8 cellular contexts compared by ENCODE assay signal in genomic region chr2:234950730-234951385, GRCh38. TPM values are rescaled to one million over a fixed set of nuclear protein-coding genes. Genes with fewer than 3 reads are reported as not detected.
A peak's percentile ranks its signal among the peaks of the same experiment; 100 is the strongest.
DNase-seq lines count a peak whose midpoint lies in the region; ATAC-seq and TF ChIP-seq lines count a peak whose summit lies in the region.

No MANE protein-coding gene starts in this region.

- H3K4me1 Mint-ChIP-seq in activated T-cell treated with anti-CD3 and anti-CD28 coated beads, Interleukin-2, amount 50 U/mL, for 72 hours (ENCODE audit: low read depth), result no peaks in the 10 kb centered on the region

- H3K4me3 Mint-ChIP-seq in activated T-cell treated with anti-CD3 and anti-CD28 coated beads, Interleukin-2, amount 50 U/mL, for 72 hours, result peak overlapping the region; percentile 60 to 81

- intact Hi-C loops in heart right ventricle (cut with DNase I), result loop anchor here in 6 of 10 donors (1.0 to 10.0 kb wide), 7 partner anchors 69 to 104 kb away; no protein-coding TSS in a partner anchor
- intact Hi-C loops in posterior vena cava (cut with DNase I), result no loop called here

- peaks cover 0 to 1% of the 10 kb centered on the region in 2 donors for H3K9me3 Mint-ChIP-seq in activated T-cell treated with anti-CD3 and anti-CD28 coated beads, Interleukin-2, amount 50 U/mL, for 72 hours

- peak overlapping the region in 8 of 10 donors; percentile 52 to 89 (median 76) for H3K27ac ChIP-seq in heart right ventricle

- H3K27ac Mint-ChIP-seq in activated T-cell treated with anti-CD3 and anti-CD28 coated beads, Interleukin-2, amount 50 U/mL, for 72 hours, result no peak overlapping the region

- peaks cover 0 to 42% (median 0%) of the 10 kb centered on the region in 7 donors for H3K27me3 ChIP-seq in heart right ventricle

- H3K27me3 Mint-ChIP-seq in activated T-cell treated with anti-CD3 and anti-CD28 coated beads, Interleukin-2, amount 50 U/mL, for 72 hours (ENCODE audit: low read depth), result peaks cover 79% of the 10 kb centered on the region

- H3K36me3 ChIP-seq in heart right ventricle, result no peaks in the 10 kb centered on the region

- WGBS in heart right ventricle, 2 donors, result 40 to 41% methylated on average over 35 of the region's 35 CpGs

- no peaks in the 10 kb centered on the region for H3K9me3 ChIP-seq in heart right ventricle

- peak; percentile 61 for DNase-seq in Daoy (ENCODE audit: low read depth)
- DNase-seq in activated T-cell treated with anti-CD3 and anti-CD28 coated beads, Interleukin-2, amount 50 U/mL, for 72 hours, result peak in 1 of 2 donors; percentile 1
- DNase-seq in heart right ventricle, result no peak
- peak; percentile 69 for DNase-seq in posterior vena cava (ENCODE audit: low spot score)
- DNase-seq in cerebellar cortex (ENCODE audit: low spot score), result no peak
- no peak for DNase-seq in stimulated activated CD4-positive, alpha-beta T cell treated with anti-CD3 and anti-CD28 coated beads, Interleukin-2, amount 100 ng/mL, for 48 hours
- DNase-seq in Ammon's horn (ENCODE audit: low spot score), result no peak

- H3K4me1 ChIP-seq in heart right ventricle, result peaks cover 3 to 36% (median 30%) of the 10 kb centered on the region in 9 donors

- peak in 1 of 2 donors; percentile 8 for ATAC-seq in activated T-cell treated with anti-CD3 and anti-CD28 coated beads, Interleukin-2, amount 50 U/mL, for 72 hours (replicated peaks in 1 of 2)
- peak in 6 of 8 donors; percentile 3 to 46 (median 11) for ATAC-seq in heart right ventricle
- ATAC-seq in HG03378 (IDR thresholded peaks at IDR 0.05; ENCODE audit: unreplicated experiment), result no peak

- H3K36me3 Mint-ChIP-seq in activated T-cell treated with anti-CD3 and anti-CD28 coated beads, Interleukin-2, amount 50 U/mL, for 72 hours (ENCODE audit: insufficient read depth in 2 of 2), result no peaks in the 10 kb centered on the region

- H3K4me3 ChIP-seq in heart right ventricle, result peak overlapping the region; percentile 64 to 95 (median 82)

- no peak for TF ChIP-seq CTCF in heart right ventricle (IDR thresholded peaks at IDR 0.05)

RNA-seq across cellular contexts. Expression of gene SH3BP4, which starts 1.0 kb away (rescaled TPM):
- 72.1 and 98.8 TPM in 2 replicates for total RNA-seq in Daoy (2014; rRNA removed; shearing (Covaris generic))
- total RNA-seq in activated T-cell treated with anti-CD3 and anti-CD28 coated beads, Interleukin-2, amount 50 U/mL, for 72 hours, result 1 to 10 TPM; 1.5 to 1.6 TPM
- total RNA-seq in heart right ventricle, result 10 to 100 TPM in 6 of 10 donors, 1 to 10 TPM in 4; 6.3 to 14.2 (median 10.8) TPM
- 10 to 100 TPM in 1 of 2 donors, 1 to 10 TPM in 1; 8.7 to 15.3 TPM for polyA plus RNA-seq in heart right ventricle
- total RNA-seq in posterior vena cava, result 10 to 100 TPM; 17.5 to 19.2 TPM

Comparison
In these comparisons a context has a peak if more than half of its experiments do, and no peak if none do; other contexts are left out.
1. DNase-seq: peak in Daoy (single experiment) and posterior vena cava (single experiment); none in heart right ventricle (0 of 2), cerebellar cortex (single experiment), stimulated activated CD4-positive, alpha-beta T cell treated with anti-CD3 and anti-CD28 coated beads, Interleukin-2, amount 100 ng/mL, for 48 hours (0 of 2) and Ammon's horn (single experiment).
2. intact Hi-C loops: an anchor here in heart right ventricle (1.0 to 10.0 kb wide); none called in posterior vena cava.